Comparison of ENCODE assay signal across 8 cellular contexts in genomic region chr6:26284537-26285142, GRCh38.
DNase-seq lines count a peak whose midpoint lies in the region; ATAC-seq and TF ChIP-seq lines count a peak whose summit lies in the region.

No MANE protein-coding gene starts in this region.

- peak; percentile 43 for DNase-seq in GF-D8 (lab: John Stamatoyannopoulos, UW)
- DNase-seq in NCI-H2029 treated with DMSO at 0.1 percent for 48 hours (lab: John Stamatoyannopoulos, UW) = peak; percentile 67
- peak; percentile 56 to 67 for DNase-seq in activated CD4-positive, alpha-beta T cell treated with anti-CD3 and anti-CD28 coated beads, Interleukin-2, amount 50 U/mL, for 48 hours
- DNase-seq in mucosa of gallbladder (ENCODE audit: low spot score) = peak; percentile 53
- no peak for DNase-seq in thoracic aorta (ENCODE audit: low spot score)

- no peaks in the 10 kb centered on the region for H3K36me3 ChIP-seq in endocrine pancreas (ENCODE audit: control insufficient read depth, insufficient read depth, low read length)
- H3K36me3 ChIP-seq in thoracic aorta = no peaks in the 10 kb centered on the region

- H3K9me3 ChIP-seq in endocrine pancreas (ENCODE audit: control insufficient read depth, low read length) (no peaks in the 10 kb centered on the region), thoracic aorta (no peaks in the 10 kb centered on the region)

- ATAC-seq in thoracic aorta (ENCODE audit: insufficient number of reproducible peaks, low FRiP score, low read depth) (no peak), HG02885 (IDR thresholded peaks at IDR 0.05; ENCODE audit: poor library complexity, unreplicated experiment) (no peak), GM18861 (IDR thresholded peaks at IDR 0.05; ENCODE audit: unreplicated experiment) (no peak)

- H3K27me3 ChIP-seq in endocrine pancreas (ENCODE audit: control insufficient read depth, insufficient read depth, low read length) = no peaks in the 10 kb centered on the region
- H3K27me3 ChIP-seq in thoracic aorta (replicated peaks; ENCODE audit: insufficient read depth) = no peaks in the 10 kb centered on the region

- peak overlapping the region; percentile 97 to 99 for H3K27ac ChIP-seq in thoracic aorta

- H3K4me3 ChIP-seq in endocrine pancreas (ENCODE audit: control insufficient read depth, insufficient read depth, low read length) = peak overlapping the region; percentile 94
- peak overlapping the region; percentile 83 for H3K4me3 ChIP-seq in thoracic aorta

- H3K9ac ChIP-seq in endocrine pancreas (ENCODE audit: control insufficient read depth, insufficient read depth, low read length) = peak overlapping the region; percentile 36

- no peak for TF ChIP-seq CTCF in thoracic aorta (IDR thresholded peaks at IDR 0.05)

- no peaks in the 10 kb centered on the region for H3K4me1 ChIP-seq in endocrine pancreas (ENCODE audit: control insufficient read depth, insufficient read depth, low read length)
- H3K4me1 ChIP-seq in thoracic aorta (ENCODE audit: control insufficient read depth in 1 of 2, low read depth in 2 of 2) = peaks cover 3 to 15% of the 10 kb centered on the region in 2 donors
